Comparison of ENCODE assay signal across 10 cellular contexts in the genomic region with DNA sequence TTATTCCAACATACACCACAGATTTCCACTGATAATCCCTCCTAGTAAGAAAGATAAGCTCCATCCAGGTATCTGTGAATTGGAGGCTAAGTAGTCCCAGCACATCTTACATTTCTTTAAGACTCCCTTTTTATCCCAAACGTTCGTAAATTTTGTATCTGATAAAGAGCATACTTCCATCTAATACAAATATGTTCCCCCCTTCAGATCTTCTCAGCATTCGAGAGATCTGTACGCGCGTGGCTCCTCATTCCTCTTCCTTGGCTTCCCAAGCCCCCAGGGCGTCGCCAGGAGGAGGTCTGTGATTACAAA. TPM values are rescaled to one million over a fixed set of nuclear protein-coding genes. Genes with fewer than 3 reads are reported as not detected.
A peak's percentile ranks its signal among the peaks of the same experiment; 100 is the strongest.
DNase-seq lines count a peak whose midpoint lies in the region; ATAC-seq and TF ChIP-seq lines count a peak whose summit lies in the region.
"Had no signal": no experiment of that assay in that cellular context is flagged by ENCODE, and none has a peak within 500 bp of the region (broad histone marks: within the 10 kb centered on the region; RNA-seq: fewer than 3 reads in every experiment).

No MANE protein-coding gene starts in this region.

- intact Hi-C loops in esophagus muscularis mucosa (cut with DNase I): no loop called here

- no peaks in the 10 kb centered on the region for H3K9me3 ChIP-seq in esophagus muscularis mucosa

- peaks cover 25 to 100% (median 83%) of the 10 kb centered on the region in 4 donors for H3K27me3 ChIP-seq in esophagus muscularis mucosa

- ATAC-seq in HG03342 (IDR thresholded peaks at IDR 0.05; ENCODE audit: unreplicated experiment): no peak

- TF ChIP-seq CTCF in RWPE1 (conservative IDR thresholded peaks at IDR 0.05; ENCODE audit: low read depth): no peak
- no peak for TF ChIP-seq CTCF in esophagus muscularis mucosa (IDR thresholded peaks at IDR 0.05)

- H3K4me3 ChIP-seq in esophagus muscularis mucosa (peak overlapping the region in 3 of 4 donors; percentile 46 to 57 (median 46)), skeletal muscle cell (ENCODE audit: low read depth, low read length) (peak overlapping the region; percentile 65)

- H3K27ac ChIP-seq in RWPE1 (peak overlapping the region; percentile 96), esophagus muscularis mucosa (replicated peaks in 1 of 4) (no peak overlapping the region)
- H3K27ac ChIP-seq: KMS-11 had no signal

- H3K4me1 ChIP-seq in esophagus muscularis mucosa: peaks cover 13 to 30% (median 26%) of the 10 kb centered on the region in 4 donors

- 7% methylated on average over 8 of the region's 8 CpGs for WGBS in esophagus muscularis mucosa

- TF ChIP-seq POLR2A in esophagus muscularis mucosa (IDR thresholded peaks at IDR 0.05; ENCODE audit: low read depth): no peak

- DNase-seq in NCI-H2196 (lab: John Stamatoyannopoulos, UW; ENCODE audit: unreplicated experiment): peak; percentile 29
- no peak for DNase-seq in NCI-H2196 treated with DMSO at 0.1 percent for 48 hours (lab: John Stamatoyannopoulos, UW; ENCODE audit: unreplicated experiment)
- DNase-seq in RWPE1 (ENCODE audit: low spot score): peak; percentile 55
- DNase-seq in esophagus muscularis mucosa (ENCODE audit: extremely low spot score): no peak
- no peak for DNase-seq in skeletal muscle cell (ENCODE audit: low read depth)
- DNase-seq in NCI-H345 treated with DMSO at 0.1 percent for 48 hours (lab: John Stamatoyannopoulos, UW; ENCODE audit: unreplicated experiment): no peak
- DNase-seq in T1000 (lab: John Stamatoyannopoulos, UW): no peak
- DNase-seq: hypothalamus had no signal

- no peak for TF ChIP-seq EP300 in esophagus muscularis mucosa (IDR thresholded peaks at IDR 0.05)

- CTCF ChIA-PET in RWPE1 (lab: Yijun Ruan, JAX): interaction anchor here (1.0 kb wide), 1 partner anchor 264 kb away, joined by 6 read pairs; no protein-coding TSS in a partner anchor

- POLR2A ChIA-PET in RWPE1 (lab: Yijun Ruan, JAX; ENCODE audit: low non-redundant PET): no interaction called here

- H3K36me3 ChIP-seq in esophagus muscularis mucosa: no peaks in the 10 kb centered on the region

RNA-seq across cellular contexts. Expression of a gene that starts 20.0 kb away (rescaled TPM):
- total RNA-seq in esophagus muscularis mucosa: 1 to 10 TPM; 3.1 to 6.0 (median 4.4) TPM

RNA-seq across cellular contexts. Expression of a gene that starts 20.4 kb away (rescaled TPM):
- total RNA-seq in esophagus muscularis mucosa: 1 to 10 TPM in 1 of 4 donors, under 1 TPM in 3; 0.52 to 1.3 (median 0.85) TPM

RNA-seq across cellular contexts. Expression of a gene that starts 34.9 kb away (rescaled TPM):
- total RNA-seq in esophagus muscularis mucosa: 10 to 100 TPM in 3 of 4 donors, 1 to 10 TPM in 1; 9.9 to 14.6 (median 12.2) TPM

Comparison
In these comparisons a context has a peak if more than half of its experiments do, and no peak if none do; other contexts are left out.
1. DNase-seq: peak in NCI-H2196 (single experiment) and RWPE1 (single experiment); none in NCI-H2196 treated with DMSO at 0.1 percent for 48 hours (single experiment), esophagus muscularis mucosa (single experiment), skeletal muscle cell (single experiment), NCI-H345 treated with DMSO at 0.1 percent for 48 hours (single experiment) and T1000 (single experiment).